1 cellular context compared by ENCODE assay signal in genomic region chr21:41830764-41831452, GRCh38.
TF ChIP-seq lines count a peak whose summit lies in the region.

No MANE protein-coding gene starts in this region.

TF ChIP-seq in H1, 55 proteins besides CTCF, POLR2A, EP300 and RAD21:
- TF ChIP-seq TAF1 (IDR thresholded peaks at IDR 0.05; ENCODE audit: low read depth, low read length), result no peak
- TF ChIP-seq SP4 (IDR thresholded peaks at IDR 0.05; ENCODE audit: low read length), result no peak
- TF ChIP-seq NANOG (IDR thresholded peaks at IDR 0.05; ENCODE audit: insufficient read depth, low read depth, low read length, poor library complexity, severe bottlenecking), result no peak
- no peak for TF ChIP-seq EZH2 (IDR thresholded peaks at IDR 0.05; ENCODE audit: low read depth, low read length, severe bottlenecking)
- no peak for TF ChIP-seq POU5F1 (IDR thresholded peaks at IDR 0.05; ENCODE audit: low read depth, low read length)
- no peak for TF ChIP-seq KDM4A (IDR thresholded peaks at IDR 0.05; ENCODE audit: low read depth, low read length, severe bottlenecking)
- no peak for TF ChIP-seq SP1 (IDR thresholded peaks at IDR 0.05; ENCODE audit: low read depth, low read length)
- no peak for TF ChIP-seq RBBP5 (IDR thresholded peaks at IDR 0.05; ENCODE audit: borderline replicate concordance, low read depth, low read length)
- TF ChIP-seq RFX5 (IDR thresholded peaks at IDR 0.05; ENCODE audit: borderline replicate concordance, low read depth, low read length), result no peak
- TF ChIP-seq TEAD4 (IDR thresholded peaks at IDR 0.05; ENCODE audit: low read depth, low read length), result no peak
- TF ChIP-seq NRF1 (IDR thresholded peaks at IDR 0.05; ENCODE audit: low read depth, low read length), result no peak
- no peak for TF ChIP-seq SIN3A (conservative IDR thresholded peaks at IDR 0.05 in 1 of 2, IDR thresholded peaks at IDR 0.05 in 1 of 2; ENCODE audit: low read depth in 1 of 2, low read length in 2 of 2)
- no peak for TF ChIP-seq SIX5 (IDR thresholded peaks at IDR 0.05; ENCODE audit: low read depth, low read length)
- no peak for TF ChIP-seq GABPA (IDR thresholded peaks at IDR 0.05; ENCODE audit: borderline replicate concordance, insufficient read depth, low read length)
- no peak for TF ChIP-seq HDAC2 (IDR thresholded peaks at IDR 0.05; ENCODE audit: borderline replicate concordance in 1 of 2, low read depth in 2 of 2, low read length in 2 of 2)
- no peak for TF ChIP-seq YY1 (IDR thresholded peaks at IDR 0.05; ENCODE audit: low read depth, low read length)
- TF ChIP-seq SP2 (IDR thresholded peaks at IDR 0.05; ENCODE audit: low read length), result no peak
- TF ChIP-seq GTF2F1 (IDR thresholded peaks at IDR 0.05; ENCODE audit: borderline replicate concordance, low read depth, low read length), result no peak
